ENCODE assay signal across 8 cellular contexts in genomic region chr14:105420141-105420975, GRCh38. TPM values are rescaled to one million over a fixed set of nuclear protein-coding genes. Genes with fewer than 3 reads are reported as not detected.
DNase-seq lines count a peak whose midpoint lies in the region; ATAC-seq, FAIRE-seq and TF ChIP-seq lines count a peak whose summit lies in the region.

No MANE protein-coding gene starts in this region.

- intact Hi-C loops in esophagus squamous epithelium (cut with DNase I) = no loop called here
- intact Hi-C loops in posterior vena cava (cut with DNase I) = no loop called here

- ATAC-seq in HG03354 (IDR thresholded peaks at IDR 0.05; ENCODE audit: poor library complexity, severe bottlenecking, unreplicated experiment) = no peak
- ATAC-seq in HG02981 (IDR thresholded peaks at IDR 0.05; ENCODE audit: unreplicated experiment) = no peak

- H3K9me3 ChIP-seq in esophagus squamous epithelium = no peaks in the 10 kb centered on the region

- FAIRE-seq in GM12892 (lab: Jason Lieb, UNC) = no peak

- 5% methylated on average over 12 of the region's 61 CpGs; no CpG with 5 or more reads in 1 of the 2 donors for WGBS in esophagus squamous epithelium, 2 donors

- TF ChIP-seq POLR2A in GM12892 (IDR thresholded peaks at IDR 0.05; ENCODE audit: low read depth, low read length) = peak; percentile 38; the same call in 1 of the 2 replicates
- TF ChIP-seq POLR2A in Raji (IDR thresholded peaks at IDR 0.05; ENCODE audit: insufficient read depth, low read depth, low read length) = 0 out of 2 replicates have a peak, but pooled peaks have one; percentile 33
- no peak for TF ChIP-seq POLR2A in esophagus squamous epithelium (IDR thresholded peaks at IDR 0.05)

- no peaks in the 10 kb centered on the region for H3K27me3 ChIP-seq in esophagus squamous epithelium

- DNase-seq in GM12892 (ENCODE audit: insufficient read length) (peak; percentile 63), esophagus squamous epithelium (lab: John Stamatoyannopoulos, UW) (no peak), posterior vena cava (ENCODE audit: low spot score) (peak; percentile 80), NCI-H2081 treated with DMSO at 0.1 percent for 48 hours (lab: John Stamatoyannopoulos, UW) (no peak)
- DNase-seq in activated effector memory CD4-positive, alpha-beta T cell treated with Interleukin-2 at 50 U/mL for 16 hours = no peak

- peak overlapping the region; percentile 63 to 89 (median 76) for H3K4me3 ChIP-seq in esophagus squamous epithelium

- peaks cover 33 to 47% (median 33%) of the 10 kb centered on the region in 3 donors for H3K4me1 ChIP-seq in esophagus squamous epithelium

- peak overlapping the region; percentile 77 to 87 (median 83) for H3K27ac ChIP-seq in esophagus squamous epithelium

- TF ChIP-seq CTCF in esophagus squamous epithelium (IDR thresholded peaks at IDR 0.05) = no peak

- H3K36me3 ChIP-seq in esophagus squamous epithelium = peaks cover 0 to 9% (median 0%) of the 10 kb centered on the region in 3 donors

RNA-seq across cellular contexts. Expression of gene MTA1, which starts 0.7 kb away (rescaled TPM):
- 24.6 TPM for polyA plus RNA-seq in GM12892 (2012; ENCODE audit: missing spikeins)
- total RNA-seq in esophagus squamous epithelium (10 to 100 TPM; 19.9 to 64.7 (median 39.6) TPM), posterior vena cava (10 to 100 TPM; 60.7 to 62.0 TPM)

RNA-seq across cellular contexts. Expression of gene TEX22, which starts 22.0 kb away (rescaled TPM):
- polyA plus RNA-seq in GM12892 (2012; ENCODE audit: missing spikeins) = 0.32 TPM
- total RNA-seq in esophagus squamous epithelium = under 1 TPM in 1 of 4 donors, not detected in 3; 0.57 TPM
- under 1 TPM; 0.23 to 0.71 TPM for total RNA-seq in posterior vena cava

RNA-seq across cellular contexts. Expression of gene CRIP2, which starts 54.3 kb away (rescaled TPM):
- not detected for polyA plus RNA-seq in GM12892 (2012; ENCODE audit: missing spikeins)
- total RNA-seq in esophagus squamous epithelium (100 to 1,000 TPM in 2 of 4 donors, 10 to 100 TPM in 2; 44.2 to 118 (median 80.7) TPM), posterior vena cava (100 to 1,000 TPM; 187 to 199 TPM)

Comparison
In these comparisons a context has a peak if more than half of its experiments do, and no peak if none do; other contexts are left out.
1. DNase-seq: peak in GM12892 (single experiment) and posterior vena cava (single experiment); none in esophagus squamous epithelium (single experiment), NCI-H2081 treated with DMSO at 0.1 percent for 48 hours (single experiment) and activated effector memory CD4-positive, alpha-beta T cell treated with Interleukin-2 at 50 U/mL for 16 hours (single experiment).
2. POLR2A ChIP-seq: peak in GM12892 (single experiment) and Raji (single experiment); none in esophagus squamous epithelium (0 of 4).